In genomic region chr13:91078093-91078679, GRCh38 we compare ENCODE assay signal across 10 cellular contexts.
DNase-seq lines count a peak whose midpoint lies in the region; ATAC-seq, FAIRE-seq and TF ChIP-seq lines count a peak whose summit lies in the region.
"Had no signal": no experiment of that assay in that cellular context is flagged by ENCODE, and none has a peak within 500 bp of the region (broad histone marks: within the 10 kb centered on the region; RNA-seq: fewer than 3 reads in every experiment).

No MANE protein-coding gene starts in this region.

- H3K9me3 Mint-ChIP-seq in activated CD8-positive, alpha-beta T cell treated with anti-CD3 and anti-CD28 coated beads for 36 hours, result no peaks in the 10 kb centered on the region
- H3K9me3 Mint-ChIP-seq in activated CD8-positive, alpha-beta T cell treated with anti-CD3 and anti-CD28 coated beads, Interleukin-2, amount 10 ng/mL, durations not matched to agents 7 days and 5 days (ENCODE audit: insufficient read depth), result no peaks in the 10 kb centered on the region
- H3K9me3 Mint-ChIP-seq: activated T-cell treated with anti-CD3 and anti-CD28 coated beads, Interleukin-2, amount 50 U/mL, for 24 hours had no signal

- H3K27ac ChIP-seq in OCI-LY1 (ENCODE audit: low read depth, low read length, poor library complexity, severe bottlenecking) (no peak overlapping the region), endothelial cell of umbilical vein (ENCODE audit: insufficient read depth, low read depth, low read length) (no peak overlapping the region), thoracic aorta (no peak overlapping the region)

- no TSS peak for BruUV-seq in endothelial cell of umbilical vein (replicated peaks; lab: Mats Ljungman, UMichigan)

- no peaks in the 10 kb centered on the region for H3K27me3 Mint-ChIP-seq in activated CD8-positive, alpha-beta T cell treated with anti-CD3 and anti-CD28 coated beads for 36 hours
- no peaks in the 10 kb centered on the region for H3K27me3 Mint-ChIP-seq in activated CD8-positive, alpha-beta T cell treated with anti-CD3 and anti-CD28 coated beads, Interleukin-2, amount 10 ng/mL, durations not matched to agents 7 days and 5 days (ENCODE audit: low read depth)
- H3K27me3 Mint-ChIP-seq: activated T-cell treated with anti-CD3 and anti-CD28 coated beads, Interleukin-2, amount 50 U/mL, for 24 hours had no signal

- no peak overlapping the region for H3K4me3 Mint-ChIP-seq in activated CD8-positive, alpha-beta T cell treated with anti-CD3 and anti-CD28 coated beads for 36 hours
- no peak overlapping the region for H3K4me3 Mint-ChIP-seq in activated CD8-positive, alpha-beta T cell treated with anti-CD3 and anti-CD28 coated beads, Interleukin-2, amount 10 ng/mL, durations not matched to agents 7 days and 5 days
- H3K4me3 Mint-ChIP-seq: activated T-cell treated with anti-CD3 and anti-CD28 coated beads, Interleukin-2, amount 50 U/mL, for 24 hours had no signal

- dilution Hi-C loops in endothelial cell of umbilical vein (cut with MboI; ENCODE audit: extremely low pct_ligation_motif_present, low sequenced_read_pairs), result no loop called here

- H4K20me1 ChIP-seq in OCI-LY1 (ENCODE audit: insufficient read depth, low read length), result no peaks in the 10 kb centered on the region
- no peaks in the 10 kb centered on the region for H4K20me1 ChIP-seq in endothelial cell of umbilical vein (replicated peaks; ENCODE audit: control insufficient read depth, extremely low read depth, insufficient read depth, low read length)

- H3K4me1 ChIP-seq in OCI-LY1 (ENCODE audit: insufficient read depth, low read length, severe bottlenecking) (no peaks in the 10 kb centered on the region), endothelial cell of umbilical vein (ENCODE audit: control insufficient read depth, extremely low read depth, insufficient read depth, low read length) (no peaks in the 10 kb centered on the region), thoracic aorta (ENCODE audit: control insufficient read depth in 1 of 2, low read depth in 2 of 2) (no peaks in the 10 kb centered on the region)

- CTCF ChIA-PET in activated CD8-positive, alpha-beta T cell treated with anti-CD3 and anti-CD28 coated beads for 36 hours (lab: Charles Lee), result interaction anchor here (1.4 kb wide), 1 partner anchor 9 kb away, joined by 3 read pairs; no protein-coding TSS in a partner anchor
- CTCF ChIA-PET in activated CD8-positive, alpha-beta T cell treated with anti-CD3 and anti-CD28 coated beads, Interleukin-2, amount 10 ng/mL, durations not matched to agents 7 days and 5 days (lab: Charles Lee), result no interaction called here
- CTCF ChIA-PET in endothelial cell of umbilical vein (lab: Charles Lee), result interaction anchor here (0.6 to 2.3 kb wide), 9 partner anchors 18 to 172 kb away, joined by 3 to 46 read pairs (median 4); no protein-coding TSS in a partner anchor

- H3K9ac ChIP-seq in OCI-LY1 (ENCODE audit: low read length) (no peak overlapping the region), endothelial cell of umbilical vein (replicated peaks; ENCODE audit: extremely low read depth, insufficient read depth, low read length) (no peak overlapping the region)

- peak; percentile 23 for TF ChIP-seq CTCF in activated CD8-positive, alpha-beta T cell treated with anti-CD3 and anti-CD28 coated beads for 36 hours (IDR thresholded peaks at IDR 0.05)
- TF ChIP-seq CTCF in OCI-LY1 (IDR thresholded peaks at IDR 0.05; ENCODE audit: low read length), result peak; percentile 49
- TF ChIP-seq CTCF in endothelial cell of umbilical vein (IDR thresholded peaks at IDR 0.05; ENCODE audit: extremely low read depth in 1 of 2, insufficient read depth in 1 of 2, low read depth in 1 of 2, low read length in 2 of 2), result no peak
- peak; percentile 29 for TF ChIP-seq CTCF in thoracic aorta (IDR thresholded peaks at IDR 0.05)

- peak; percentile 8 for FAIRE-seq in endothelial cell of umbilical vein (lab: Jason Lieb, UNC)

- H3F3A ChIP-seq in OCI-LY1 (ENCODE audit: insufficient read depth, low read length), result no peaks in the 10 kb centered on the region

- no peaks in the 10 kb centered on the region for H3K9me1 ChIP-seq in endothelial cell of umbilical vein (replicated peaks; ENCODE audit: control insufficient read depth, extremely low read depth, insufficient read depth, low read length)

- intact Hi-C loops in activated CD8-positive, alpha-beta T cell treated with anti-CD3 and anti-CD28 coated beads for 36 hours (cut with micrococcal nuclease), result no loop called here
- intact Hi-C loops in endothelial cell of umbilical vein (cut with micrococcal nuclease), result loop anchor here (1.0 to 2.0 kb wide), 2 partner anchors 169 to 329 kb away; no protein-coding TSS in a partner anchor

- H3K36me3 Mint-ChIP-seq in activated CD8-positive, alpha-beta T cell treated with anti-CD3 and anti-CD28 coated beads for 36 hours (ENCODE audit: low read depth), result no peaks in the 10 kb centered on the region
- no peaks in the 10 kb centered on the region for H3K36me3 Mint-ChIP-seq in activated CD8-positive, alpha-beta T cell treated with anti-CD3 and anti-CD28 coated beads, Interleukin-2, amount 10 ng/mL, durations not matched to agents 7 days and 5 days (ENCODE audit: low read depth)

- no peak overlapping the region for H3K27ac Mint-ChIP-seq in activated CD8-positive, alpha-beta T cell treated with anti-CD3 and anti-CD28 coated beads for 36 hours
- no peak overlapping the region for H3K27ac Mint-ChIP-seq in activated CD8-positive, alpha-beta T cell treated with anti-CD3 and anti-CD28 coated beads, Interleukin-2, amount 10 ng/mL, durations not matched to agents 7 days and 5 days
- H3K27ac Mint-ChIP-seq: activated T-cell treated with anti-CD3 and anti-CD28 coated beads, Interleukin-2, amount 50 U/mL, for 24 hours had no signal

- H3K9me2 ChIP-seq in OCI-LY1 (ENCODE audit: low read depth, low read length), result no peaks in the 10 kb centered on the region

- no peak overlapping the region for H2AFZ ChIP-seq in OCI-LY1 (ENCODE audit: low read length)
- no peak overlapping the region for H2AFZ ChIP-seq in endothelial cell of umbilical vein (ENCODE audit: low read depth, low read length)

- no peak for DNase-seq in activated CD8-positive, alpha-beta T cell treated with anti-CD3 and anti-CD28 coated beads for 36 hours
- no peak for DNase-seq in activated CD8-positive, alpha-beta T cell treated with anti-CD3 and anti-CD28 coated beads, Interleukin-2, amount 10 ng/mL, durations not matched to agents 7 days and 5 days
- DNase-seq in endothelial cell of umbilical vein (ENCODE audit: low read depth, low spot score), result peak; percentile 5
- DNase-seq in thoracic aorta (ENCODE audit: low spot score), result no peak
- DNase-seq: activated T-cell treated with anti-CD3 and anti-CD28 coated beads, Interleukin-2, amount 50 U/mL, for 24 hours; NCI-H226 had no signal

- no peaks in the 10 kb centered on the region for H3K4me1 Mint-ChIP-seq in activated CD8-positive, alpha-beta T cell treated with anti-CD3 and anti-CD28 coated beads for 36 hours (ENCODE audit: low read depth)
- H3K4me1 Mint-ChIP-seq in activated CD8-positive, alpha-beta T cell treated with anti-CD3 and anti-CD28 coated beads, Interleukin-2, amount 10 ng/mL, durations not matched to agents 7 days and 5 days (ENCODE audit: low read depth), result no peaks in the 10 kb centered on the region

- H3K4me2 ChIP-seq in OCI-LY1 (ENCODE audit: low read length), result no peak overlapping the region
- no peak overlapping the region for H3K4me2 ChIP-seq in endothelial cell of umbilical vein (ENCODE audit: insufficient read depth, low read length)

- H3K79me2 ChIP-seq in OCI-LY1 (ENCODE audit: insufficient read depth, low read length) (no peaks in the 10 kb centered on the region), endothelial cell of umbilical vein (ENCODE audit: control insufficient read depth, insufficient read depth, low read length) (no peaks in the 10 kb centered on the region)

- TF ChIP-seq POLR2A in endothelial cell of umbilical vein (IDR thresholded peaks at IDR 0.05; ENCODE audit: low read depth, low read length), result no peak

- no peak overlapping the region for H3K4me3 ChIP-seq in OCI-LY1 (ENCODE audit: low read depth, low read length, poor library complexity, severe bottlenecking)
- no peak overlapping the region for H3K4me3 ChIP-seq in endothelial cell of umbilical vein (replicated peaks in 1 of 3; ENCODE audit: insufficient read depth in 1 of 3, low read depth in 1 of 3, low read length in 3 of 3)
- H3K4me3 ChIP-seq in thoracic aorta, result no peak overlapping the region

- H3K36me3 ChIP-seq in OCI-LY1 (ENCODE audit: insufficient read depth, low read length), result no peaks in the 10 kb centered on the region
- H3K36me3 ChIP-seq in endothelial cell of umbilical vein (ENCODE audit: control insufficient read depth in 2 of 2, extremely low read depth in 1 of 2, insufficient read depth in 2 of 2, low read length in 2 of 2), result no peaks in the 10 kb centered on the region
- H3K36me3 ChIP-seq in thoracic aorta, result no peaks in the 10 kb centered on the region

- H3K9me3 ChIP-seq in OCI-LY1 (ENCODE audit: low read length) (no peaks in the 10 kb centered on the region), endothelial cell of umbilical vein (replicated peaks; ENCODE audit: control insufficient read depth, insufficient read depth, low read length) (no peaks in the 10 kb centered on the region), thoracic aorta (no peaks in the 10 kb centered on the region)

- POLR2A ChIA-PET in activated CD8-positive, alpha-beta T cell treated with anti-CD3 and anti-CD28 coated beads for 36 hours (lab: Charles Lee), result no interaction called here
- POLR2A ChIA-PET in activated CD8-positive, alpha-beta T cell treated with anti-CD3 and anti-CD28 coated beads, Interleukin-2, amount 10 ng/mL, durations not matched to agents 7 days and 5 days (lab: Charles Lee), result no interaction called here
- POLR2A ChIA-PET in endothelial cell of umbilical vein (lab: Charles Lee), result no interaction called here

- ATAC-seq in activated CD8-positive, alpha-beta T cell treated with anti-CD3 and anti-CD28 coated beads for 36 hours, result no peak
- ATAC-seq in activated CD8-positive, alpha-beta T cell treated with anti-CD3 and anti-CD28 coated beads, Interleukin-2, amount 10 ng/mL, durations not matched to agents 7 days and 5 days, result no peak
- no peak for ATAC-seq in thoracic aorta (ENCODE audit: insufficient number of reproducible peaks, low FRiP score, low read depth)
- ATAC-seq in HG03442 (IDR thresholded peaks at IDR 0.05; ENCODE audit: unreplicated experiment), result no peak
- ATAC-seq in GM19023 (IDR thresholded peaks at IDR 0.05; ENCODE audit: unreplicated experiment), result no peak
- no peak for ATAC-seq in HG03108 (IDR thresholded peaks at IDR 0.05; ENCODE audit: unreplicated experiment)

- H3K27me3 ChIP-seq in OCI-LY1 (ENCODE audit: insufficient read depth, low read length), result no peaks in the 10 kb centered on the region
- H3K27me3 ChIP-seq in endothelial cell of umbilical vein (ENCODE audit: control insufficient read depth in 2 of 2, insufficient read depth in 2 of 2, low read length in 2 of 2), result no peaks in the 10 kb centered on the region
- H3K27me3 ChIP-seq in thoracic aorta (replicated peaks; ENCODE audit: insufficient read depth), result no peaks in the 10 kb centered on the region

TF ChIP-seq in endothelial cell of umbilical vein, 7 proteins besides CTCF, POLR2A, EP300 and RAD21 (continues in another document):
- no peak for TF ChIP-seq GATA2 (IDR thresholded peaks at IDR 0.05; ENCODE audit: insufficient read depth, insufficient read length, low read depth, low read length)

Comparison
In these comparisons a context has a peak if more than half of its experiments do, and no peak if none do; other contexts are left out.
1. CTCF ChIP-seq: peak in activated CD8-positive, alpha-beta T cell treated with anti-CD3 and anti-CD28 coated beads for 36 hours (single experiment), OCI-LY1 (single experiment) and thoracic aorta (single experiment); none in endothelial cell of umbilical vein (0 of 2).